7 cellular contexts compared by ENCODE assay signal in the genomic region with DNA sequence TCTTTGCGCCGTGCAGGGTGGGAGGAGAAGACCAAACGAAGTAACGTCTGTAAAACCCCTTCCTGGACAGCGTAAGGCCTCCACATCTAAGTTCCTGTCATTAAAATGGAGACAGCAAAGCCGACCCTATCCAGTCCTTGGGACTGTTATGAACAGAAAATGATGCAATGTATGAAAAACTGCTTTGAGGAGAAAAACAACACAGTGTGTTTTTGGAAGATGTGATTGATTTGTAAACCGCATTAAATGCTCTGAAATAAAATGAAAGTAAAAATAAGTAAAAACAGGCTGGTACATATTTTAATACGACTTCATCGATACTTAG. TPM values are rescaled to one million over a fixed set of nuclear protein-coding genes. Genes with fewer than 3 reads are reported as not detected.
A peak's percentile ranks its signal among the peaks of the same experiment; 100 is the strongest.
DNase-seq lines count a peak whose midpoint lies in the region; ATAC-seq and TF ChIP-seq lines count a peak whose summit lies in the region.

No MANE protein-coding gene starts in this region.

- 44 to 54% (median 50%) methylated on average over 9 of the region's 9 CpGs for WGBS in spleen, 5 donors

- H3K27me3 ChIP-seq in HCT116 (ENCODE audit: insufficient read depth, low read length) (no peaks in the 10 kb centered on the region), spleen (replicated peaks in 1 of 7) (peaks cover 0 to 20% (median 0%) of the 10 kb centered on the region in 7 donors)

- H3K9ac ChIP-seq in HCT116 (ENCODE audit: low read length) (peak overlapping the region; percentile 82), SK-N-MC (ENCODE audit: insufficient read length) (peak overlapping the region; percentile 77)

- no peaks in the 10 kb centered on the region for H3K9me3 ChIP-seq in HCT116 (ENCODE audit: control insufficient read depth in 1 of 2, insufficient read depth in 1 of 2, low read depth in 1 of 2, low read length in 2 of 2)
- no peaks in the 10 kb centered on the region for H3K9me3 ChIP-seq in SK-N-MC (ENCODE audit: low read depth, low read length)
- no peaks in the 10 kb centered on the region for H3K9me3 ChIP-seq in spleen

- ATAC-seq in HCT116 = no peak
- ATAC-seq in sciatic nerve = no peak

- POLR2A ChIA-PET in HCT116 (lab: Charles Lee) = interaction anchor here (0.8 to 1.7 kb wide), 2 partner anchors 17 to 207 kb away, joined by 3 to 4 read pairs; no protein-coding TSS in a partner anchor

- no peak for TF ChIP-seq RAD21 in HCT116 (IDR thresholded peaks at IDR 0.05; ENCODE audit: low read depth)

- no peak for TF ChIP-seq POLR2A in HCT116 (IDR thresholded peaks at IDR 0.05; ENCODE audit: borderline replicate concordance, extremely low read depth, insufficient read depth, insufficient read length)
- no peak for TF ChIP-seq POLR2A in spleen (IDR thresholded peaks at IDR 0.05)

- H3K4me3 ChIP-seq in HCT116 (replicated peaks in 1 of 2; ENCODE audit: low read depth in 1 of 2, low read length in 2 of 2) (peak overlapping the region; percentile 97), SK-N-MC (peak overlapping the region; percentile 78), fibroblast of mammary gland (ENCODE audit: control insufficient read depth, low read depth, low read length) (peak overlapping the region; percentile 88), spleen (peak overlapping the region; percentile 91 to 100 (median 100))

- peak overlapping the region; percentile 47 for H2AFZ ChIP-seq in HCT116 (ENCODE audit: low read depth, low read length, poor library complexity, severe bottlenecking)

- H3K4me1 ChIP-seq in HCT116 (ENCODE audit: control insufficient read depth in 1 of 2, insufficient read depth in 2 of 2, low read length in 2 of 2) (peaks cover 13 to 18% of the 10 kb centered on the region in 2 experiments; a peak in 3 of 4 replicates), spleen (peaks cover 13 to 43% (median 27%) of the 10 kb centered on the region in 6 donors)

- BruUV-seq in HCT116 (replicated peaks; lab: Mats Ljungman, UMichigan) = no TSS peak

- no peaks in the 10 kb centered on the region for H3K9me2 ChIP-seq in HCT116 (ENCODE audit: insufficient read depth)

- RAD21 ChIA-PET in HCT116 (lab: Charles Lee; ENCODE audit: low non-redundant PET in 1 of 2, low total read pairs in 2 of 2, uncharacterized antibody in 2 of 2, unreplicated experiment in 2 of 2) = interaction anchor here (1.4 kb wide), 2 partner anchors 207 to 208 kb away, joined by 5 to 6 read pairs; no protein-coding TSS in a partner anchor

- CTCF ChIA-PET in HCT116 (lab: Charles Lee) = interaction anchor here (1.1 kb wide), 1 partner anchor 207 kb away, joined by 8 read pairs; no protein-coding TSS in a partner anchor

- intact Hi-C loops in HCT116 (cut with micrococcal nuclease) (loop anchor here (1.0 kb wide), 1 partner anchor 18 kb away; no protein-coding TSS in a partner anchor), spleen (cut with DNase I; ENCODE audit: low total_unique reads) (no loop called here), sciatic nerve (cut with DNase I) (no loop called here)

- H3K79me2 ChIP-seq in HCT116 (ENCODE audit: insufficient read depth, low read length) = peaks cover 37% of the 10 kb centered on the region

- peak overlapping the region; percentile 90 for H3K4me2 ChIP-seq in HCT116 (ENCODE audit: low read length)

- H3K27ac ChIP-seq in HCT116 (ENCODE audit: low read depth, low read length) (peak overlapping the region; percentile 84), SK-N-MC (no peak overlapping the region), spleen (peak overlapping the region in 7 of 8 donors; percentile 79 to 93 (median 89))

- no peak for DNase-seq in HCT116 (ENCODE audit: low read depth, low spot score)
- DNase-seq in SK-N-MC (ENCODE audit: low read depth, low spot score) = no peak
- no peak for DNase-seq in fibroblast of mammary gland (ENCODE audit: low read depth)
- DNase-seq in spleen = no peak
- DNase-seq in sciatic nerve (ENCODE audit: low spot score) = no peak
- DNase-seq in DMS53 treated with DMSO at 0.1 percent for 48 hours (lab: John Stamatoyannopoulos, UW; ENCODE audit: unreplicated experiment) = no peak
- no peak for DNase-seq in OCI-M1 (lab: John Stamatoyannopoulos, UW)

- H4K20me1 ChIP-seq in HCT116 (ENCODE audit: insufficient read depth) = peaks cover 5% of the 10 kb centered on the region; the same call in 1 of the 2 replicates

- peaks cover 0 to 4% of the 10 kb centered on the region in 2 experiments; a peak in 2 of 4 replicates for H3K36me3 ChIP-seq in HCT116 (ENCODE audit: control insufficient read depth in 1 of 2, insufficient read depth in 2 of 2, low read length in 2 of 2)
- H3K36me3 ChIP-seq in SK-N-MC (ENCODE audit: insufficient read depth, low read length) = peaks cover 13% of the 10 kb centered on the region
- H3K36me3 ChIP-seq in spleen = peaks cover 0 to 3% (median 0%) of the 10 kb centered on the region in 6 donors

- no peak for TF ChIP-seq CTCF in HCT116 (IDR thresholded peaks at IDR 0.05 in 2 of 3, conservative IDR thresholded peaks at IDR 0.05 in 1 of 3; ENCODE audit: borderline replicate concordance in 1 of 3, insufficient read depth in 1 of 3, low read depth in 2 of 3, low read length in 2 of 3)
- no peak for TF ChIP-seq CTCF in fibroblast of mammary gland (conservative IDR thresholded peaks at IDR 0.05; ENCODE audit: control insufficient read depth, insufficient read depth, low read depth, low read length)
- no peak for TF ChIP-seq CTCF in spleen (IDR thresholded peaks at IDR 0.05 in 8 of 11, conservative IDR thresholded peaks at IDR 0.05 in 3 of 11)

TF ChIP-seq in HCT116, 20 proteins besides CTCF, POLR2A, EP300 and RAD21:
- TF ChIP-seq TCF7L2 (IDR thresholded peaks at IDR 0.05; ENCODE audit: borderline replicate concordance, extremely low read depth, insufficient read depth, insufficient read length) = no peak
- TF ChIP-seq, protein P1, sequence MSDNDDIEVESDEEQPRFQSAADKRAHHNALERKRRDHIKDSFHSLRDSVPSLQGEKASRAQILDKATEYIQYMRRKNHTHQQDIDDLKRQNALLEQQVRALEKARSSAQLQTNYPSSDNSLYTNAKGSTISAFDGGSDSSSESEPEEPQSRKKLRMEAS (IDR thresholded peaks at IDR 0.05) = 0 out of 2 replicates have a peak, but pooled peaks have one; percentile 29
TF ChIP-seq in HCT116: peak in this region for 1.

RNA-seq across cellular contexts. Expression of a gene that starts 0.8 kb away (rescaled TPM):
- total RNA-seq in HCT116 (2021; ENCODE audit: unreplicated experiment) (28.3 TPM), spleen (10 to 100 TPM; 11.6 to 20.8 (median 12.4) TPM), sciatic nerve (30.4 TPM)
- 11.9 and 13.4 TPM in 2 replicates for polyA plus RNA-seq in HCT116 (2012)
- polyA plus RNA-seq in spleen = 1 to 10 TPM; 2.0 to 3.6 (median 2.5) TPM

RNA-seq across cellular contexts. Expression of a gene that starts 18.9 kb away (rescaled TPM):
- total RNA-seq in HCT116 (2021; ENCODE audit: unreplicated experiment) (29.3 TPM), spleen (10 to 100 TPM; 19.3 to 39.4 (median 28.7) TPM), sciatic nerve (65.8 TPM)
- polyA plus RNA-seq in HCT116 (2012) = 13.5 and 14.9 TPM in 2 replicates
- 10 to 100 TPM; 11.9 to 18.2 (median 16.2) TPM for polyA plus RNA-seq in spleen
